Comparison of ENCODE assay signal across 8 cellular contexts in genomic region chr6:142886431-142887170, GRCh38. TPM values are rescaled to one million over a fixed set of nuclear protein-coding genes. Genes with fewer than 3 reads are reported as not detected.
DNase-seq lines count a peak whose midpoint lies in the region; ATAC-seq and TF ChIP-seq lines count a peak whose summit lies in the region.

No MANE protein-coding gene starts in this region.

- no peaks in the 10 kb centered on the region for H3K9me3 ChIP-seq in mammary epithelial cell (replicated peaks; ENCODE audit: insufficient read depth, low read length)

- dilution Hi-C loops in mammary epithelial cell (cut with HindIII; ENCODE audit: low sequenced_read_pairs): no loop called here

- CTCF ChIA-PET in mammary epithelial cell (lab: Charles Lee; ENCODE audit: low non-redundant PET): no interaction called here

- H3K27me3 Mint-ChIP-seq in memory B cell: no peaks in the 10 kb centered on the region

- H3K9me3 Mint-ChIP-seq in memory B cell: no peaks in the 10 kb centered on the region

- peaks cover 9% of the 10 kb centered on the region for H3K36me3 Mint-ChIP-seq in memory B cell

- no TSS peak for BruUV-seq in mammary epithelial cell (replicated peaks; lab: Mats Ljungman, UMichigan)

- no peak for TF ChIP-seq POLR2A in GM18505 (IDR thresholded peaks at IDR 0.05; ENCODE audit: borderline replicate concordance, extremely low read depth, insufficient read depth, insufficient read length)

- peaks cover 49% of the 10 kb centered on the region for H3K4me1 Mint-ChIP-seq in memory B cell

- no peaks in the 10 kb centered on the region for H4K20me1 ChIP-seq in mammary epithelial cell (ENCODE audit: insufficient read depth, low read length)

- peak overlapping the region; percentile 93 for H3K27ac Mint-ChIP-seq in memory B cell

- peak; percentile 77 for ATAC-seq in GM18505 (IDR thresholded peaks at IDR 0.05; ENCODE audit: unreplicated experiment)
- peak; percentile 67 for ATAC-seq in HG02884 (IDR thresholded peaks at IDR 0.05; ENCODE audit: unreplicated experiment)
- peak; percentile 49 for ATAC-seq in memory B cell (ENCODE audit: low read depth)

- no peak overlapping the region for H3K4me2 ChIP-seq in mammary epithelial cell (ENCODE audit: insufficient read depth, low read depth, low read length)

- H3K9ac ChIP-seq in mammary epithelial cell (ENCODE audit: insufficient read depth, low read length): no peak overlapping the region

- DNase-seq in Ammon's horn (ENCODE audit: low spot score) (peak; percentile 62), NCI-H2227 (lab: John Stamatoyannopoulos, UW; ENCODE audit: unreplicated experiment) (peak; percentile 1), mammary epithelial cell (peak; percentile 54), memory B cell (ENCODE audit: low spot score in 2 of 2) (peak in 1 of 2 donors; percentile 43), nucleus accumbens (lab: John Stamatoyannopoulos, UW) (no peak), NCI-H774 (lab: John Stamatoyannopoulos, UW) (no peak)

- no peaks in the 10 kb centered on the region for H3K27me3 ChIP-seq in mammary epithelial cell (ENCODE audit: insufficient read depth, low read length)

- 30% methylated on average over 4 of the region's 4 CpGs for WGBS in mammary epithelial cell (ENCODE audit: low coverage, missing lambda C conversion rate)

- TF ChIP-seq CTCF in mammary epithelial cell (conservative IDR thresholded peaks at IDR 0.05 in 1 of 2, IDR thresholded peaks at IDR 0.05 in 1 of 2; ENCODE audit: extremely low read depth in 1 of 2, insufficient read depth in 1 of 2, low read depth in 1 of 2, low read length in 2 of 2): peak in 1 of 2 donors; percentile 52

- no peaks in the 10 kb centered on the region for H3K36me3 ChIP-seq in mammary epithelial cell (ENCODE audit: insufficient read depth, low read length)

- peak overlapping the region; percentile 49 for H3K4me3 Mint-ChIP-seq in memory B cell

- H3K4me1 ChIP-seq in mammary epithelial cell (ENCODE audit: insufficient read depth, low read length): peaks cover 25% of the 10 kb centered on the region

- H2AFZ ChIP-seq in mammary epithelial cell (ENCODE audit: low read depth, low read length): no peak overlapping the region

- no peak overlapping the region for H3K4me3 ChIP-seq in mammary epithelial cell (replicated peaks in 1 of 3; ENCODE audit: insufficient read depth in 1 of 3, low read depth in 2 of 3, low read length in 3 of 3)

- H3K79me2 ChIP-seq in mammary epithelial cell (ENCODE audit: insufficient read depth, low read length): peaks cover 77% of the 10 kb centered on the region

- intact Hi-C loops in mammary epithelial cell (cut with micrococcal nuclease): loop anchor here (5.0 to 10.0 kb wide), 3 partner anchors 129 to 541 kb away; no protein-coding TSS in a partner anchor

- peak overlapping the region; percentile 86 for H3K27ac ChIP-seq in mammary epithelial cell (ENCODE audit: insufficient read depth, low read depth, low read length)

- in situ Hi-C loops in mammary epithelial cell (cut with MboI; ENCODE audit: low sequenced_read_pairs in 2 of 2): no loop called here

RNA-seq across cellular contexts. Expression of gene HIVEP2, which starts 58.4 kb away (rescaled TPM):
- total RNA-seq in mammary epithelial cell: 10 to 100 TPM; 14.5 to 26.3 TPM
- polyA plus RNA-seq in mammary epithelial cell: 7.4 TPM
- 32.3 TPM for polyA minus RNA-seq in mammary epithelial cell

Comparison
In these comparisons a context has a peak if more than half of its experiments do, and no peak if none do; other contexts are left out.
1. DNase-seq: peak in Ammon's horn (single experiment), NCI-H2227 (single experiment) and mammary epithelial cell (single experiment); none in nucleus accumbens (0 of 56) and NCI-H774 (single experiment).
2. Peak in every context shown above with its lines, with median percentiles within 50 percentile points of each other: ATAC-seq.